Comparison of ENCODE assay signal across 35 cellular contexts in the genomic region with DNA sequence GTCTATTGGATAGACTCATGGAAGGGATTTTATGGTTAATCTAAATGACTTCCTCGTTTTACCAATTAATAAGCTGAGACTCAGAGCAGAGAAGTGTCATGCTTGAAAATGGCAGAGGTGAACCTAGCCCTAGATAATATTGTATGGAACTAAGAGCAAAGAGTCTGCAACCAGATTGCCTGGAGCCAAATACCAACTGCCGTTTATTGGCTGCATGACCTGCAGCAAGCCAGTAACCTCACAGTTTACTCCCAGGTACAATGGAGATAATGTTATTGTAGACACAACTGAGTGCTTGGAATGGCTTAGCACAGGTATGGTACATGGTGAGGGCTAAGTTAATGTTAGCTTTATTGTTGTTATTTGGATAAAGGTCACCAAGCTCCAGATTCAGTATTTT.
"Had no signal": no experiment of that assay in that cellular context is flagged by ENCODE, and none has a peak within 500 bp of the region (broad histone marks: within the 10 kb centered on the region; RNA-seq: fewer than 3 reads in every experiment).

No MANE protein-coding gene starts in this region.

- DNase-seq: Karpas-422, Kasumi-1, MM.1S, MV-4-11, NCI-H1048, NCI-H1092, NCI-H1092 treated with DMSO at 0.1 percent for 48 hours, NCI-H1105, NCI-H1105 treated with DMSO at 0.1 percent for 48 hours, NCI-H1417, NCI-H1417 treated with DMSO at 0.1 percent for 48 hours, NCI-H1436, NCI-H1436 treated with DMSO at 0.1 percent for 48 hours, NCI-H146, NCI-H1694, NCI-H1694 treated with DMSO at 0.1 percent for 48 hours, NCI-H187, NCI-H187 treated with DMSO at 0.1 percent for 48 hours, NCI-H1930, NCI-H2029, NCI-H2029 treated with DMSO at 0.1 percent for 48 hours, NCI-H2081, NCI-H2081 treated with DMSO at 0.1 percent for 48 hours, NCI-H2107, NCI-H2171, NCI-H2171 treated with DMSO at 0.1 percent for 48 hours, NCI-H2227 treated with DMSO at 0.1 percent for 48 hours, NCI-H226, NCI-H345, NCI-H446, NCI-H446 treated with DMSO at 0.1 percent for 48 hours, NCI-H510A, NCI-H510A treated with DMSO at 0.1 percent for 48 hours, NCI-H524, NCI-H524 treated with DMSO at 0.1 percent for 48 hours had no signal
